ENCODE assay signal across 8 cellular contexts in the genomic region with DNA sequence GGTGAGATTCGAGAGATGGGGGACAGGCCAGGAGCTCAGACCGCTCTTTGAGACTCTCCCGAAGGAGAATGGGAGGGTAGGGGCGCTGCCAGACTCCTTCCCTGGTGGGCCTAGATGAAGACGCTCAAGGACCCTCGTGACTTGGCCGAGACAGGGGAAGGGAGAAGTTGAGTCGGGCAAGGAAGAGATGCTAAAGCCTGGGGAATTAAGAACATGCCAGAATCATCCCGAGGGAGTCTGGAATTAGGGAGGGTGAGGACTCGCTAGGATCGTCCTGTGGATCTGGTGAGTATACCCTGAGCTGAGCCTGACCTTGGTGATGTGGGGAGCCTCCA. TPM values are rescaled to one million over a fixed set of nuclear protein-coding genes. Genes with fewer than 3 reads are reported as not detected.
DNase-seq lines count a peak whose midpoint lies in the region; ATAC-seq, FAIRE-seq and TF ChIP-seq lines count a peak whose summit lies in the region.

No MANE protein-coding gene starts in this region.

- peaks cover 6% of the 10 kb centered on the region for H4K20me1 ChIP-seq in keratinocyte (ENCODE audit: control insufficient read depth, extremely low read depth, insufficient read depth, low read length)

- peak overlapping the region; percentile 63 to 86 (median 82) for H3K4me3 ChIP-seq in keratinocyte (ENCODE audit: control insufficient read depth in 2 of 3, extremely low read depth in 1 of 3, insufficient read depth in 2 of 3, low read depth in 1 of 3, low read length in 3 of 3)
- H3K4me3 ChIP-seq in testis, result peak overlapping the region; percentile 56 to 57

- TF ChIP-seq CTCF in keratinocyte (optimal IDR thresholded peaks at IDR 0.05 in 1 of 3, IDR thresholded peaks at IDR 0.05 in 1 of 3, conservative IDR thresholded peaks at IDR 0.05 in 1 of 3; ENCODE audit: extremely low read depth in 1 of 3, insufficient read depth in 2 of 3, low read length in 3 of 3), result no peak
- TF ChIP-seq CTCF in testis (IDR thresholded peaks at IDR 0.05), result no peak

- H3K27ac ChIP-seq in keratinocyte (ENCODE audit: control insufficient read depth, insufficient read depth, low read length) (peak overlapping the region; percentile 76), testis (no peak overlapping the region)

- no peaks in the 10 kb centered on the region for H3K9me1 ChIP-seq in keratinocyte (ENCODE audit: control insufficient read depth, extremely low read depth, insufficient read depth, low read length)

- H3K4me2 ChIP-seq in keratinocyte (ENCODE audit: control insufficient read depth, extremely low read depth, insufficient read depth, low read depth, low read length), result peak overlapping the region; percentile 87

- ATAC-seq in HG02870 (IDR thresholded peaks at IDR 0.05; ENCODE audit: unreplicated experiment) (no peak), GM19467 (IDR thresholded peaks at IDR 0.05; ENCODE audit: unreplicated experiment) (no peak)

- H3K27ac Mint-ChIP-seq in activated T-cell treated with anti-CD3 and anti-CD28 coated beads, Interleukin-2, amount 50 U/mL, for 24 hours, result peak overlapping the region; percentile 89
- peak overlapping the region; percentile 82 for H3K27ac Mint-ChIP-seq in activated T-helper 1 cell treated with anti-CD3 and anti-CD28 coated beads, Interleukin-12 subunit alpha, Interleukin-12 subunit beta, Interleukin-2, Interleukin-4 antibody, amounts not matched to agents 30 ng/mL and 10 ng/mL and 1 ng/mL, durations not matched to agents 14 hours and 24 hours and 36 hours

- FAIRE-seq in keratinocyte (lab: Jason Lieb, UNC), result no peak

- TF ChIP-seq POLR2A in testis (IDR thresholded peaks at IDR 0.05), result no peak

- H3K27me3 Mint-ChIP-seq in activated T-cell treated with anti-CD3 and anti-CD28 coated beads, Interleukin-2, amount 50 U/mL, for 24 hours, result no peaks in the 10 kb centered on the region
- H3K27me3 Mint-ChIP-seq in activated T-helper 1 cell treated with anti-CD3 and anti-CD28 coated beads, Interleukin-12 subunit alpha, Interleukin-12 subunit beta, Interleukin-2, Interleukin-4 antibody, amounts not matched to agents 30 ng/mL and 10 ng/mL and 1 ng/mL, durations not matched to agents 14 hours and 24 hours and 36 hours (ENCODE audit: insufficient read depth), result no peaks in the 10 kb centered on the region

- H3K9ac ChIP-seq in keratinocyte (ENCODE audit: control insufficient read depth, extremely low read depth, insufficient read depth, low read length), result peak overlapping the region; percentile 85

- H3K27me3 ChIP-seq in keratinocyte (ENCODE audit: control insufficient read depth, extremely low read depth, insufficient read depth, low read length) (no peaks in the 10 kb centered on the region), testis (no peaks in the 10 kb centered on the region)

- H2AFZ ChIP-seq in keratinocyte (ENCODE audit: control insufficient read depth, low read length), result peak overlapping the region; percentile 81

- H3K36me3 ChIP-seq in keratinocyte (ENCODE audit: control insufficient read depth in 2 of 2, extremely low read depth in 1 of 2, insufficient read depth in 2 of 2, low read length in 2 of 2) (peaks cover 13 to 20% of the 10 kb centered on the region in 2 experiments), testis (ENCODE audit: low read depth, missing control alignments) (no peaks in the 10 kb centered on the region)

- peaks cover 23% of the 10 kb centered on the region for H3K4me1 Mint-ChIP-seq in activated T-cell treated with anti-CD3 and anti-CD28 coated beads, Interleukin-2, amount 50 U/mL, for 24 hours (ENCODE audit: low read depth)
- peaks cover 35% of the 10 kb centered on the region for H3K4me1 Mint-ChIP-seq in activated T-helper 1 cell treated with anti-CD3 and anti-CD28 coated beads, Interleukin-12 subunit alpha, Interleukin-12 subunit beta, Interleukin-2, Interleukin-4 antibody, amounts not matched to agents 30 ng/mL and 10 ng/mL and 1 ng/mL, durations not matched to agents 14 hours and 24 hours and 36 hours (ENCODE audit: low read depth)

- peak overlapping the region; percentile 97 for H3K4me3 Mint-ChIP-seq in activated T-cell treated with anti-CD3 and anti-CD28 coated beads, Interleukin-2, amount 50 U/mL, for 24 hours
- peak overlapping the region; percentile 89 for H3K4me3 Mint-ChIP-seq in activated T-helper 1 cell treated with anti-CD3 and anti-CD28 coated beads, Interleukin-12 subunit alpha, Interleukin-12 subunit beta, Interleukin-2, Interleukin-4 antibody, amounts not matched to agents 30 ng/mL and 10 ng/mL and 1 ng/mL, durations not matched to agents 14 hours and 24 hours and 36 hours

- 3 to 9% methylated on average over 11 of the region's 11 CpGs for WGBS in testis, 2 donors

- DNase-seq in activated T-cell treated with anti-CD3 and anti-CD28 coated beads, Interleukin-2, amount 50 U/mL, for 24 hours, result no peak
- DNase-seq in activated T-cell treated with anti-CD3 and anti-CD28 coated beads for 4 hours (no peak), keratinocyte (ENCODE audit: low read depth, low spot score) (no peak), testis (no peak), anterior cingulate cortex (lab: John Stamatoyannopoulos, UW) (no peak)
- no peak for DNase-seq in activated T-helper 1 cell treated with anti-CD3 and anti-CD28 coated beads, Interleukin-12 subunit alpha, Interleukin-12 subunit beta, Interleukin-2, Interleukin-4 antibody, amounts not matched to agents 30 ng/mL and 10 ng/mL and 1 ng/mL, durations not matched to agents 14 hours and 24 hours and 36 hours (ENCODE audit: low spot score)

- H3K9me3 ChIP-seq in keratinocyte (ENCODE audit: control insufficient read depth, low read depth, low read length), result no peaks in the 10 kb centered on the region
- no peaks in the 10 kb centered on the region for H3K9me3 ChIP-seq in testis

- dilution Hi-C loops in keratinocyte (cut with MboI; ENCODE audit: extremely low pct_ligation_motif_present, low sequenced_read_pairs), result no loop called here

- H3K4me1 ChIP-seq in keratinocyte (ENCODE audit: control insufficient read depth, extremely low read depth, insufficient read depth, low read length), result peaks cover 13% of the 10 kb centered on the region
- peaks cover 11% of the 10 kb centered on the region for H3K4me1 ChIP-seq in testis

- H3K9me3 Mint-ChIP-seq in activated T-cell treated with anti-CD3 and anti-CD28 coated beads, Interleukin-2, amount 50 U/mL, for 24 hours, result no peaks in the 10 kb centered on the region
- no peaks in the 10 kb centered on the region for H3K9me3 Mint-ChIP-seq in activated T-helper 1 cell treated with anti-CD3 and anti-CD28 coated beads, Interleukin-12 subunit alpha, Interleukin-12 subunit beta, Interleukin-2, Interleukin-4 antibody, amounts not matched to agents 30 ng/mL and 10 ng/mL and 1 ng/mL, durations not matched to agents 14 hours and 24 hours and 36 hours

- intact Hi-C loops in activated T-helper 1 cell treated with anti-CD3 and anti-CD28 coated beads, Interleukin-12 subunit alpha, Interleukin-12 subunit beta, Interleukin-2, Interleukin-4 antibody, amounts not matched to agents 30 ng/mL and 10 ng/mL and 1 ng/mL, durations not matched to agents 14 hours and 24 hours and 36 hours (cut with micrococcal nuclease), result loop anchor here (2.0 kb wide), 1 partner anchor 160 kb away; a partner anchor contains a TSS
- intact Hi-C loops in testis (cut with DNase I; ENCODE audit: low total_unique reads), result loop anchor here (10.0 kb wide), 1 partner anchor 152 kb away; no protein-coding TSS in a partner anchor

- peaks cover 92% of the 10 kb centered on the region for H3K36me3 Mint-ChIP-seq in activated T-cell treated with anti-CD3 and anti-CD28 coated beads, Interleukin-2, amount 50 U/mL, for 24 hours (ENCODE audit: low read depth)
- peaks cover 48% of the 10 kb centered on the region for H3K36me3 Mint-ChIP-seq in activated T-helper 1 cell treated with anti-CD3 and anti-CD28 coated beads, Interleukin-12 subunit alpha, Interleukin-12 subunit beta, Interleukin-2, Interleukin-4 antibody, amounts not matched to agents 30 ng/mL and 10 ng/mL and 1 ng/mL, durations not matched to agents 14 hours and 24 hours and 36 hours (ENCODE audit: low read depth)

- H3K79me2 ChIP-seq in keratinocyte (ENCODE audit: control insufficient read depth, insufficient read depth, low read length), result peaks cover 21% of the 10 kb centered on the region

RNA-seq across cellular contexts. Expression of a gene that starts 0.5 kb away (rescaled TPM):
- 114 and 118 TPM in 2 replicates for total RNA-seq in activated T-helper 1 cell treated with anti-CD3 and anti-CD28 coated beads, Interleukin-12 subunit alpha, Interleukin-12 subunit beta, Interleukin-2, Interleukin-4 antibody, amounts not matched to agents 30 ng/mL and 10 ng/mL and 1 ng/mL, durations not matched to agents 14 hours and 24 hours and 36 hours
- polyA plus RNA-seq in keratinocyte (9.1 to 69.8 TPM (median 46.6 TPM) in 3 replicates), testis (ENCODE audit: insufficient read depth, low read depth, low replicate concordance) (36.7 TPM)
- polyA plus RNA-seq in keratinocyte (2011; ENCODE audit: low read depth), result not detected
- polyA plus RNA-seq in keratinocyte (2011; cell fraction: cytosol; rRNA removed), result 16.0 and 19.1 TPM in 2 replicates
- polyA plus RNA-seq in keratinocyte (2011; cell fraction: nucleus; rRNA removed), result 7.5 and 8.3 TPM in 2 replicates
- polyA plus RNA-seq in keratinocyte (2012; ENCODE audit: low replicate concordance), result 0.38 and 49.5 TPM in 2 replicates
- 5.0 to 33.8 TPM (median 27.2 TPM) in 3 replicates for polyA minus RNA-seq in keratinocyte
- polyA minus RNA-seq in keratinocyte (2011; cell fraction: cytosol; rRNA and poly(A)+ RNA removed), result 27.8 TPM
- 5.1 and 9.5 TPM in 2 replicates for polyA minus RNA-seq in keratinocyte (2011; cell fraction: nucleus; rRNA and poly(A)+ RNA removed)
- total RNA-seq in testis, result 10 to 100 TPM; 21.4 to 22.0 TPM

RNA-seq across cellular contexts. Expression of a gene that starts 14.1 kb away (rescaled TPM):
- not detected in 2 replicates for total RNA-seq in activated T-helper 1 cell treated with anti-CD3 and anti-CD28 coated beads, Interleukin-12 subunit alpha, Interleukin-12 subunit beta, Interleukin-2, Interleukin-4 antibody, amounts not matched to agents 30 ng/mL and 10 ng/mL and 1 ng/mL, durations not matched to agents 14 hours and 24 hours and 36 hours
- polyA plus RNA-seq in keratinocyte (0.16 TPM in 1 of 3 replicates, not detected in the others), testis (ENCODE audit: insufficient read depth, low read depth, low replicate concordance) (12.1 TPM)
- 0.92 TPM for polyA plus RNA-seq in keratinocyte (2011; ENCODE audit: low read depth)
- not detected in 2 replicates for polyA plus RNA-seq in keratinocyte (2011; cell fraction: cytosol; rRNA removed)
- polyA plus RNA-seq in keratinocyte (2011; cell fraction: nucleus; rRNA removed), result 0.57 and 0.66 TPM in 2 replicates
- polyA plus RNA-seq in keratinocyte (2012; ENCODE audit: low replicate concordance), result not detected in 2 replicates
- polyA minus RNA-seq in keratinocyte, result not detected in 3 replicates
- polyA minus RNA-seq in keratinocyte (2011; cell fraction: cytosol; rRNA and poly(A)+ RNA removed), result not detected
- not detected in 2 replicates for polyA minus RNA-seq in keratinocyte (2011; cell fraction: nucleus; rRNA and poly(A)+ RNA removed)
- 1 to 10 TPM; 4.6 to 6.5 TPM for total RNA-seq in testis

RNA-seq across cellular contexts. Expression of a gene that starts 20.6 kb away (rescaled TPM):
- total RNA-seq in activated T-helper 1 cell treated with anti-CD3 and anti-CD28 coated beads, Interleukin-12 subunit alpha, Interleukin-12 subunit beta, Interleukin-2, Interleukin-4 antibody, amounts not matched to agents 30 ng/mL and 10 ng/mL and 1 ng/mL, durations not matched to agents 14 hours and 24 hours and 36 hours, result 0.75 and 1.1 TPM in 2 replicates
- polyA plus RNA-seq in keratinocyte (5.2 to 8.6 TPM (median 6.9 TPM) in 3 replicates), testis (ENCODE audit: insufficient read depth, low read depth, low replicate concordance) (23.9 TPM)
- 8.5 TPM for polyA plus RNA-seq in keratinocyte (2011; ENCODE audit: low read depth)
- 2.9 and 7.1 TPM in 2 replicates for polyA plus RNA-seq in keratinocyte (2011; cell fraction: cytosol; rRNA removed)
- 7.1 and 11.6 TPM in 2 replicates for polyA plus RNA-seq in keratinocyte (2011; cell fraction: nucleus; rRNA removed)
- polyA plus RNA-seq in keratinocyte (2012; ENCODE audit: low replicate concordance), result 6.6 and 9.9 TPM in 2 replicates
- 3.7 to 5.0 TPM (median 4.0 TPM) in 3 replicates for polyA minus RNA-seq in keratinocyte
- 18.0 TPM for polyA minus RNA-seq in keratinocyte (2011; cell fraction: cytosol; rRNA and poly(A)+ RNA removed)
- 5.9 and 6.3 TPM in 2 replicates for polyA minus RNA-seq in keratinocyte (2011; cell fraction: nucleus; rRNA and poly(A)+ RNA removed)
- total RNA-seq in testis, result 10 to 100 TPM; 77.9 to 82.4 TPM

RNA-seq across cellular contexts. Expression of a gene that starts 21.2 kb away (rescaled TPM):
- total RNA-seq in activated T-helper 1 cell treated with anti-CD3 and anti-CD28 coated beads, Interleukin-12 subunit alpha, Interleukin-12 subunit beta, Interleukin-2, Interleukin-4 antibody, amounts not matched to agents 30 ng/mL and 10 ng/mL and 1 ng/mL, durations not matched to agents 14 hours and 24 hours and 36 hours, result 35.6 and 40.1 TPM in 2 replicates
- polyA plus RNA-seq in keratinocyte (24.9 to 43.3 TPM (median 36.1 TPM) in 3 replicates), testis (ENCODE audit: insufficient read depth, low read depth, low replicate concordance) (67.2 TPM)
- 20.4 TPM for polyA plus RNA-seq in keratinocyte (2011; ENCODE audit: low read depth)
- polyA plus RNA-seq in keratinocyte (2011; cell fraction: cytosol; rRNA removed), result 21.3 and 26.4 TPM in 2 replicates
- polyA plus RNA-seq in keratinocyte (2011; cell fraction: nucleus; rRNA removed), result 25.1 and 28.9 TPM in 2 replicates
- 21.7 and 32.9 TPM in 2 replicates for polyA plus RNA-seq in keratinocyte (2012; ENCODE audit: low replicate concordance)
- 11.3 to 24.8 TPM (median 14.8 TPM) in 3 replicates for polyA minus RNA-seq in keratinocyte
- 13.4 TPM for polyA minus RNA-seq in keratinocyte (2011; cell fraction: cytosol; rRNA and poly(A)+ RNA removed)
- polyA minus RNA-seq in keratinocyte (2011; cell fraction: nucleus; rRNA and poly(A)+ RNA removed), result 7.4 and 10.1 TPM in 2 replicates
- 10 to 100 TPM; 38.6 to 49.9 TPM for total RNA-seq in testis

RNA-seq across cellular contexts. Expression of a gene that starts 21.3 kb away (rescaled TPM):
- total RNA-seq in activated T-helper 1 cell treated with anti-CD3 and anti-CD28 coated beads, Interleukin-12 subunit alpha, Interleukin-12 subunit beta, Interleukin-2, Interleukin-4 antibody, amounts not matched to agents 30 ng/mL and 10 ng/mL and 1 ng/mL, durations not matched to agents 14 hours and 24 hours and 36 hours, result not detected in 2 replicates
- polyA plus RNA-seq in keratinocyte (0.58 to 1.5 TPM (median 1.0 TPM) in 3 replicates), testis (ENCODE audit: insufficient read depth, low read depth, low replicate concordance) (99.2 TPM)
- not detected for polyA plus RNA-seq in keratinocyte (2011; ENCODE audit: low read depth)
- polyA plus RNA-seq in keratinocyte (2011; cell fraction: cytosol; rRNA removed), result 0.81 and 1.2 TPM in 2 replicates
- polyA plus RNA-seq in keratinocyte (2011; cell fraction: nucleus; rRNA removed), result 0.28 and 0.67 TPM in 2 replicates
- polyA plus RNA-seq in keratinocyte (2012; ENCODE audit: low replicate concordance), result 0.17 and 3.6 TPM in 2 replicates
- 0.99 to 1.4 TPM in 2 of 3 replicates, not detected in the other for polyA minus RNA-seq in keratinocyte
- polyA minus RNA-seq in keratinocyte (2011; cell fraction: cytosol; rRNA and poly(A)+ RNA removed), result not detected
- polyA minus RNA-seq in keratinocyte (2011; cell fraction: nucleus; rRNA and poly(A)+ RNA removed), result 0.70 TPM in 1 of 2 replicates, not detected in the other
- total RNA-seq in testis, result 10 to 100 TPM; 37.5 to 56.2 TPM

Comparison
In these comparisons a context has a peak if more than half of its experiments do, and no peak if none do; other contexts are left out.
1. RNA of a gene that starts 20.6 kb away (total RNA-seq): 77.9 to 82.4 TPM in testis; 0.75 to 1.1 TPM in activated T-helper 1 cell treated with anti-CD3 and anti-CD28 coated beads, Interleukin-12 subunit alpha, Interleukin-12 subunit beta, Interleukin-2, Interleukin-4 antibody, amounts not matched to agents 30 ng/mL and 10 ng/mL and 1 ng/mL, durations not matched to agents 14 hours and 24 hours and 36 hours; every median in the first group is over 10 times any median in the second.